ENCODE assay signal across 16 cellular contexts in genomic region chr1:106233511-106233910, GRCh38.
DNase-seq lines count a peak whose midpoint lies in the region; ATAC-seq and TF ChIP-seq lines count a peak whose summit lies in the region.
"Had no signal": no experiment of that assay in that cellular context is flagged by ENCODE, and none has a peak within 500 bp of the region (broad histone marks: within the 10 kb centered on the region; RNA-seq: fewer than 3 reads in every experiment).

No MANE protein-coding gene starts in this region.

- CTCF ChIA-PET in RWPE1 (lab: Yijun Ruan, JAX): no interaction called here

- no peaks in the 10 kb centered on the region for H3K36me3 ChIP-seq in SK-N-MC (ENCODE audit: insufficient read depth, low read length)
- H3K36me3 ChIP-seq: BLaER1 treated with 17β-estradiol and CSF1 and Interleukin-3, amounts not matched to agents 10 nM and 100 nM had no signal

- no peaks in the 10 kb centered on the region for H3K9me3 ChIP-seq in SK-N-MC (ENCODE audit: low read depth, low read length)
- H3K9me3 ChIP-seq: BLaER1 treated with 17β-estradiol and CSF1 and Interleukin-3, amounts not matched to agents 10 nM and 100 nM had no signal

- 0 out of 2 replicates have a peak overlapping the region, but pooled peaks have one; percentile 10 for H3K4me3 ChIP-seq in SK-N-MC
- H3K4me3 ChIP-seq: BLaER1 treated with 17β-estradiol and CSF1 and Interleukin-3, amounts not matched to agents 10 nM and 100 nM; GM12878 had no signal

- H3K27ac ChIP-seq in SK-N-MC (peak overlapping the region; percentile 76; the same call in 1 of the 2 replicates), RWPE1 (no peak overlapping the region)
- H3K27ac ChIP-seq: 22Rv1; BLaER1 treated with 17β-estradiol and CSF1 and Interleukin-3, amounts not matched to agents 10 nM and 100 nM had no signal

- DNase-seq in DMS53 (lab: John Stamatoyannopoulos, UW) (peak; percentile 16), DMS53 treated with DMSO at 0.1 percent for 48 hours (lab: John Stamatoyannopoulos, UW; ENCODE audit: unreplicated experiment) (no peak), NCI-H2029 treated with DMSO at 0.1 percent for 48 hours (lab: John Stamatoyannopoulos, UW) (peak; percentile 76), SK-N-MC (ENCODE audit: low read depth, low spot score) (peak; percentile 63), iris pigment epithelial cell (ENCODE audit: low read depth) (peak; percentile 18), left lobe of liver (ENCODE audit: low spot score) (no peak), NCI-H2171 treated with DMSO at 0.1 percent for 48 hours (lab: John Stamatoyannopoulos, UW) (no peak), RWPE1 (ENCODE audit: low spot score) (no peak)
- DNase-seq: ACHN; CD4-positive, CD25-positive, alpha-beta regulatory T cell; DMS79; IMR-90 had no signal

- ATAC-seq in left lobe of liver: no peak
- ATAC-seq: GM12878, HCT116 had no signal

- no peak overlapping the region for H3K9ac ChIP-seq in SK-N-MC (ENCODE audit: insufficient read length)
- H3K9ac ChIP-seq: BLaER1 treated with 17β-estradiol and CSF1 and Interleukin-3, amounts not matched to agents 10 nM and 100 nM had no signal

- TF ChIP-seq CTCF in RWPE1 (conservative IDR thresholded peaks at IDR 0.05; ENCODE audit: low read depth): no peak

- POLR2A ChIA-PET in RWPE1 (lab: Yijun Ruan, JAX; ENCODE audit: low non-redundant PET): no interaction called here

Comparison
In these comparisons a context has a peak if more than half of its experiments do, and no peak if none do; other contexts are left out.
1. DNase-seq: peak in DMS53 (single experiment), NCI-H2029 treated with DMSO at 0.1 percent for 48 hours (single experiment), SK-N-MC (single experiment) and iris pigment epithelial cell (single experiment); none in DMS53 treated with DMSO at 0.1 percent for 48 hours (single experiment), left lobe of liver (single experiment), NCI-H2171 treated with DMSO at 0.1 percent for 48 hours (single experiment) and RWPE1 (single experiment).